ENCODE assay signal across 30 cellular contexts in the genomic region with DNA sequence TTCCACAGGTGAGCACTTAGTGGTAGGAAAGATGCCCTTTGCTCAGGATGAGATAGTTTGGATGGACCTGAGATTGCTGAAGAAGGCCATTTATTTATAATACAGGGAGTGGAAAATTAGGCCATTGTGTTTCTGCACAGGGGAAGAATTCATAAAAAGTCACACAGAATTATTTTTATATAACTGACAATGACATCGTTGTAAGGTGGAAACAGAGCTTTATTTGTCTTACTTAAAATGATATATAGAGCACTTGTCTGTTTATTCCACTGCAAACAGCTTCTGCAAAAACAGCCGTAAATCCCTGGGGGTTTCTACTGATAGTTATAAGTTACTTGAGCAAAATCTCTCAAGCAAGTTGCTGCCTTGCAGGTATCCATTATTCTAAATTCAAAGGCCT.
"Had no signal": no experiment of that assay in that cellular context is flagged by ENCODE, and none has a peak within 500 bp of the region (broad histone marks: within the 10 kb centered on the region; RNA-seq: fewer than 3 reads in every experiment).

No MANE protein-coding gene starts in this region.

- H3K79me2 ChIP-seq: parathyroid adenoma had no signal

- ATAC-seq: effector memory CD8-positive, alpha-beta T cell; gastroesophageal sphincter; natural killer cell; stimulated activated memory B cell treated with anti-CD40 and anti-IgM and Interleukin-4, amounts not matched to agents 10 μg/mL and 1 μg/mL and 100 μg/mL, for 72 hours; stimulated activated naive CD8-positive, alpha-beta T cell treated with anti-CD3 and anti-CD28 coated beads, Interleukin-15, amount 100 ng/mL, for 72 hours; T-helper 17 cell had no signal

- H3K27me3 ChIP-seq: neural progenitor cell, right atrium auricular region, suprapubic skin, tibial artery had no signal

- H3K36me3 ChIP-seq: gastroesophageal sphincter, neural progenitor cell, right atrium auricular region, suprapubic skin, tibial artery, WERI-Rb-1 had no signal

- H3K27ac ChIP-seq: gastroesophageal sphincter, neural progenitor cell, parathyroid adenoma, right atrium auricular region, tibial artery, WERI-Rb-1 had no signal

- H3K4me1 ChIP-seq: gastroesophageal sphincter, neural progenitor cell, parathyroid adenoma, right atrium auricular region, suprapubic skin, tibial artery had no signal

- DNase-seq: activated CD4-positive, alpha-beta memory T cell treated with anti-CD3 and anti-CD28 coated beads for 36 hours; activated CD4-positive, alpha-beta T cell treated with anti-CD3 and anti-CD28 coated beads, Interleukin-2, amount 10 ng/mL, durations not matched to agents 24 days and 14 days; activated CD4-positive, CD25-positive, alpha-beta regulatory T cell treated with anti-CD3 and anti-CD28 coated beads, Interleukin-2, amount 50 U/mL, for 72 hours; activated CD8-positive, alpha-beta memory T cell treated with anti-CD3 and anti-CD28 coated beads, Interleukin-2, amount 50 U/mL, for 4 hours; activated effector memory CD4-positive, alpha-beta T cell treated with anti-CD3 and anti-CD28 coated beads, Interleukin-2, amount 50 U/mL, for 16 hours; activated naive CD4-positive, alpha-beta T cell treated with anti-CD3 and anti-CD28 coated beads for 36 hours; activated naive CD8-positive, alpha-beta T cell treated with anti-CD3 and anti-CD28 coated beads, Interleukin-2, amount 10 ng/mL, durations not matched to agents 7 days and 5 days; activated T-cell treated with anti-CD3 and anti-CD28 coated beads, Interleukin-2, amount 50 U/mL, for 1 hour; effector memory CD8-positive, alpha-beta T cell; erythroblast; head of caudate nucleus; hippocampal formation; kidney; natural killer cell; occipital lobe; stimulated activated CD4-positive, alpha-beta T cell treated with anti-CD3 and anti-CD28 coated beads, Interleukin-1b, Interleukin-23, amount 100 ng/mL, for 48 hours; stimulated activated CD4-positive, alpha-beta T cell treated with anti-CD3 and anti-CD28 coated beads, Interleukin-4, amount 100 ng/mL, for 4 hours; stimulated activated CD8-positive, alpha-beta memory T cell treated with anti-CD3 and anti-CD28 coated beads, Interleukin-4, amount 100 ng/mL, for 48 hours; stimulated activated naive CD8-positive, alpha-beta T cell treated with anti-CD3 and anti-CD28 coated beads, Interleukin-15, amount 100 ng/mL, for 72 hours; T-helper 17 cell; T1000; tibial artery; WERI-Rb-1 had no signal

- H3K4me2 ChIP-seq: neural progenitor cell, smooth muscle cell had no signal

- H3K9me3 ChIP-seq: gastroesophageal sphincter, right atrium auricular region, suprapubic skin, tibial artery had no signal

- H3K4me3 ChIP-seq: gastroesophageal sphincter, neural progenitor cell, right atrium auricular region, smooth muscle cell, suprapubic skin, tibial artery had no signal
